20 cellular contexts compared by ENCODE assay signal in the genomic region with DNA sequence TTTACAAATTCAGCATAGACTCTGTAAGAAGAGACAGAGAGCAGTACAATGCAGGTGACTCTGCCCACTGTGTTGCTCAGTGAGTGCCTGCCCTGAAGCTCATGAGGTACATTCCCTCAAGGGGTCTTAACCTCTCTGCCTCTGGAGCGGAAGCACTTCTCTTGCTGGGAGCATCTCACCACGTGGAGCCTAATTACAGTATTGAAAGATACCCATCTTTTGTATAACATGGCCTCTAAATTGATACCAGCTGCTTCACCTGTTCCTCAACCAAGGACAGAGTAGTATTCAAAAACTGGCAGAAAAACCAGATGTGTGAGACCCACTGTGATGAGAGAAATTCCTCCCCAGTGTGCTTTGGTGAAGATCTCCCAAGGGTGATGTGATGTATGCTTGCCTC.
DNase-seq lines count a peak whose midpoint lies in the region; ATAC-seq and TF ChIP-seq lines count a peak whose summit lies in the region.
"Had no signal": no experiment of that assay in that cellular context is flagged by ENCODE, and none has a peak within 500 bp of the region (broad histone marks: within the 10 kb centered on the region; RNA-seq: fewer than 3 reads in every experiment).

No MANE protein-coding gene starts in this region.

- H3K9me2 ChIP-seq in SK-N-SH = no peaks in the 10 kb centered on the region; the same call in 1 of the 2 replicates

- H2AFZ ChIP-seq in SK-N-SH (ENCODE audit: low read depth) = no peak overlapping the region

- H3K79me2 ChIP-seq in SK-N-SH (ENCODE audit: insufficient read depth) = peaks cover 97% of the 10 kb centered on the region

- no peaks in the 10 kb centered on the region for H3K27me3 ChIP-seq in SK-N-SH (ENCODE audit: insufficient read depth)
- H3K27me3 ChIP-seq in aorta (ENCODE audit: control insufficient read depth in 1 of 2, insufficient read depth in 2 of 2, low read length in 1 of 2) = no peaks in the 10 kb centered on the region
- H3K27me3 ChIP-seq: BE2C, BLaER1 had no signal

- no peak overlapping the region for H3K4me2 ChIP-seq in SK-N-SH
- H3K4me2 ChIP-seq: A549, BLaER1 had no signal

- no peak for TF ChIP-seq CTCF in SK-N-SH (IDR thresholded peaks at IDR 0.05)

- WGBS in SK-N-SH (ENCODE audit: low lambda C conversion rate) = 40% methylated on average over 2 of the region's 2 CpGs
- WGBS in aorta, 2 donors = 86 to 91% methylated on average over 2 of the region's 2 CpGs

- H3K36me3 ChIP-seq in SK-N-SH (replicated peaks in 1 of 2; ENCODE audit: control insufficient read depth in 1 of 2, insufficient read depth in 2 of 2, low read length in 1 of 2) (peaks cover 71 to 89% of the 10 kb centered on the region in 2 experiments), aorta (ENCODE audit: control insufficient read depth in 1 of 2, insufficient read depth in 2 of 2, low read length in 1 of 2) (peaks cover 4 to 8% of the 10 kb centered on the region in 2 donors)

- H4K20me1 ChIP-seq in SK-N-SH (ENCODE audit: insufficient read depth) = peaks cover 40% of the 10 kb centered on the region

- TF ChIP-seq RAD21 in SK-N-SH (IDR thresholded peaks at IDR 0.05; ENCODE audit: low read length) = no peak

- H3K27ac ChIP-seq in SK-N-SH (ENCODE audit: low read depth in 2 of 2, low read length in 1 of 2) = peak overlapping the region in 1 of 2 experiments; percentile 19; a peak in 2 of 4 replicates
- no peak overlapping the region for H3K27ac ChIP-seq in aorta (ENCODE audit: low read depth in 1 of 2, low read length in 2 of 2)
- H3K27ac ChIP-seq: 22Rv1, A549, BLaER1 had no signal

- POLR2A ChIA-PET in SK-N-SH (lab: Yijun Ruan, JAX) = no interaction called here

- no peak overlapping the region for H3K9ac ChIP-seq in SK-N-SH
- H3K9ac ChIP-seq: BLaER1 had no signal

- DNase-seq in NCI-H748 (lab: John Stamatoyannopoulos, UW; ENCODE audit: unreplicated experiment) = peak; percentile 23
- no peak for DNase-seq in NCI-H748 treated with DMSO at 0.1 percent for 48 hours (lab: John Stamatoyannopoulos, UW)
- peak; percentile 13 for DNase-seq in NCI-H146 (lab: John Stamatoyannopoulos, UW)
- peak; percentile 6 for DNase-seq in NCI-H69 (lab: John Stamatoyannopoulos, UW)
- DNase-seq in SK-N-SH = peak; percentile 42
- no peak for DNase-seq in Kasumi-1 (lab: John Stamatoyannopoulos, UW)
- DNase-seq in aorta = no peak
- no peak for DNase-seq in NCI-H446 treated with DMSO at 0.1 percent for 48 hours (lab: John Stamatoyannopoulos, UW)
- DNase-seq: ACHN; BE2C; C1 segment of cervical spinal cord; Caco-2; Calu3; CD4-positive, CD25-positive, alpha-beta regulatory T cell; CD8-positive, alpha-beta T cell; DMS79 treated with DMSO at 0.1 percent for 48 hours; GF-D8 had no signal

- H3K4me1 ChIP-seq in SK-N-SH (ENCODE audit: control insufficient read depth in 1 of 2, insufficient read depth in 2 of 2, low read depth in 1 of 2, low read length in 1 of 2) (peaks cover 0 to 21% of the 10 kb centered on the region in 2 experiments; a peak in 2 of 4 replicates), aorta (ENCODE audit: control insufficient read depth in 1 of 2, insufficient read depth in 2 of 2, low read length in 2 of 2) (no peaks in the 10 kb centered on the region)
- H3K4me1 ChIP-seq: A549, BE2C, BLaER1, Caco-2 had no signal

- intact Hi-C loops in aorta (cut with DNase I) = no loop called here

- CTCF ChIA-PET in SK-N-SH (lab: Yijun Ruan, JAX) = no interaction called here

- TF ChIP-seq EP300 in SK-N-SH (IDR thresholded peaks at IDR 0.05; ENCODE audit: borderline replicate concordance in 1 of 2, low read depth in 1 of 2, low read length in 1 of 2) = peak in 1 of 2 experiments; percentile 58; a peak in 1 of 4 replicates

- no peaks in the 10 kb centered on the region for H3K9me3 ChIP-seq in SK-N-SH
- no peaks in the 10 kb centered on the region for H3K9me3 ChIP-seq in aorta (ENCODE audit: control insufficient read depth, low read length)
- H3K9me3 ChIP-seq: A549, BE2C, Caco-2 had no signal

- no peak overlapping the region for H3K4me3 ChIP-seq in SK-N-SH (ENCODE audit: low read depth in 2 of 2, low read length in 1 of 2)
- H3K4me3 ChIP-seq in aorta (ENCODE audit: low read length in 2 of 2) = no peak overlapping the region
- H3K4me3 ChIP-seq: A549, BLaER1 had no signal

- ATAC-seq in aorta (ENCODE audit: low FRiP score) = no peak
- ATAC-seq: A549; CD8-positive, alpha-beta T cell had no signal

- peaks cover 38% of the 10 kb centered on the region for H3F3A ChIP-seq in SK-N-SH (replicated peaks; ENCODE audit: insufficient read depth)

TF ChIP-seq in SK-N-SH, 30 proteins besides CTCF, POLR2A, EP300 and RAD21:
- TF ChIP-seq TAF1 (IDR thresholded peaks at IDR 0.05; ENCODE audit: borderline replicate concordance, low read depth, low read length) = no peak
- no peak for TF ChIP-seq JUND (IDR thresholded peaks at IDR 0.05)
- TF ChIP-seq SMC3 (IDR thresholded peaks at IDR 0.05; ENCODE audit: low read depth, low read length) = no peak
- TF ChIP-seq MXI1 (IDR thresholded peaks at IDR 0.05; ENCODE audit: low read depth, low read length) = peak; percentile 77; the same call in 1 of the 2 replicates
- no peak for TF ChIP-seq USF1 (IDR thresholded peaks at IDR 0.05; ENCODE audit: borderline replicate concordance, low read depth)
- TF ChIP-seq FOSL2 (IDR thresholded peaks at IDR 0.05; ENCODE audit: borderline replicate concordance, low read depth) = no peak
- peak; percentile 68 for TF ChIP-seq GATA2 (CRISPR knock-in tag; IDR thresholded peaks at IDR 0.05)
- TF ChIP-seq ELF1 (IDR thresholded peaks at IDR 0.05) = no peak
- TF ChIP-seq REST (IDR thresholded peaks at IDR 0.05; ENCODE audit: low read depth, low read length) = no peak

Comparison
In these comparisons a context has a peak if more than half of its experiments do, and no peak if none do; other contexts are left out.
1. DNase-seq: peak in NCI-H748 (single experiment), NCI-H146 (single experiment), NCI-H69 (single experiment) and SK-N-SH (single experiment); none in NCI-H748 treated with DMSO at 0.1 percent for 48 hours (single experiment), Kasumi-1 (0 of 2), aorta (0 of 2) and NCI-H446 treated with DMSO at 0.1 percent for 48 hours (single experiment).